Comparison of ENCODE assay signal across 8 cellular contexts in the genomic region with DNA sequence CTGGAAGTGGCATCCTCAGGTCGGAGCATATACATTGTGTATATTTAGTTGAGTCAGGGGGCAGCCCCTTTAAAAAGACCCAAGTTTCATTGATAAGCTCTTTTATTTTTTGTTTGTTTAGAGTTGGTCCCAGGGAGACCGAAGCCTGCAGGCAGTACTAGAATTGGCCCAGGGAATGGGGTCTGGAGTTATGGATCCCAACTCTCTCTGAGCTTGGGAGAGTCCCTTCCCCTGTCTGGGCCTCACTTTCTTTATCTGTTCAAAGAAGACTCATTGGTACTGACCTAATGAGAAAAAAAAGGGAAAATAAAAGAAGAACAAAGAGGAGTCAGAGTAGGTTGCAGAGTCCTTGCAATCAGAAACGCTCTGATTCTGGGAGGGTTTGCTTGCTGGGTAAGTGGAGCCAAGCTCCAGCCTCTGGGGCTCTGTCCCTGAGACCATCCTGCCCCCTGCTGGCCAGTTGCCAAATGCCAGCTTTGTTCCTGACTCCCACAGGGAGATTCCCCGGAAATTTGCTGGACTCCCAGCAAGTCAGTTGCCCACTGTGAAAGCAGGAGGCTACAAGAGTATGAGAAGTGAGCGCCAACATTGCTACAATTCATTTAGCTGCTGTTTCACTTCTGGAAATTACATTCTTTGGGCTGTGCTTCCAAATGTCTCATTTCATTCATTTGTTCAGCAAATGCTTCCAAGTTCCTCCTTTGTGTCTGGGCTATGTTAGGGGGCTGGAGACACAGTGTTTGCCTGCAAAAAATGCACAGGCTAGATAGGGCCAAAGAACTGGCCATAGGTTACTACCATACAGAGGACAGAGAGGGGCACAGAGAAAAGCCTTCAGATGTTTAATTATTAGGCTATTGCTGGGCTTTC.
DNase-seq lines count a peak whose midpoint lies in the region; ATAC-seq and TF ChIP-seq lines count a peak whose summit lies in the region.

No MANE protein-coding gene starts in this region.

- H3K27ac ChIP-seq in OCI-LY3 (ENCODE audit: low read length) = peak overlapping the region; percentile 27
- no peak overlapping the region for H3K27ac ChIP-seq in upper lobe of right lung

- H3K36me3 ChIP-seq in OCI-LY3 (replicated peaks; ENCODE audit: low read depth, low read length) (no peaks in the 10 kb centered on the region), upper lobe of right lung (no peaks in the 10 kb centered on the region)

- intact Hi-C loops in upper lobe of right lung (cut with DNase I) = no loop called here

- H3K27ac Mint-ChIP-seq in osteocyte (ENCODE audit: unreplicated experiment) = no peak overlapping the region

- H3K27me3 Mint-ChIP-seq in osteocyte (ENCODE audit: unreplicated experiment) = peaks cover 15% of the 10 kb centered on the region

- H3K9me3 ChIP-seq in OCI-LY3 (ENCODE audit: insufficient read depth, low read length) = no peaks in the 10 kb centered on the region
- no peaks in the 10 kb centered on the region for H3K9me3 ChIP-seq in upper lobe of right lung

- H3K4me2 ChIP-seq in OCI-LY3 (ENCODE audit: low read length) = peak overlapping the region; percentile 34

- H3K9me3 Mint-ChIP-seq in osteocyte (ENCODE audit: unreplicated experiment) = no peaks in the 10 kb centered on the region

- H3K9ac ChIP-seq in OCI-LY3 (ENCODE audit: low read length) = no peak overlapping the region

- CTCF ChIA-PET in GM10248 (lab: Yijun Ruan, JAX) = interaction anchor here (0.8 to 6.3 kb wide), 61 partner anchors 10 to 757 kb away, joined by 3 to 82 read pairs (median 5); a partner anchor contains a TSS

- no peaks in the 10 kb centered on the region for H3K36me3 Mint-ChIP-seq in osteocyte (ENCODE audit: unreplicated experiment)

- DNase-seq in GM10248 (ENCODE audit: extremely low spot score) (peak; percentile 76), HPDE6-E6E7 (ENCODE audit: extremely low spot score) (peak; percentile 65), activated T-cell treated with anti-CD3 and anti-CD28 coated beads for 48 hours (ENCODE audit: low read depth) (peak; percentile 62), fibroblast of mammary gland (ENCODE audit: low read depth) (peak; percentile 65), osteocyte (ENCODE audit: extremely low spot score, unreplicated experiment) (peak; percentile 92), upper lobe of right lung (peak; percentile 80)

- H4K20me1 ChIP-seq in OCI-LY3 (ENCODE audit: insufficient read depth, low read length) = no peaks in the 10 kb centered on the region

- no peak overlapping the region for H3K4me3 Mint-ChIP-seq in osteocyte (ENCODE audit: unreplicated experiment)

- TF ChIP-seq CTCF in GM10248 (IDR thresholded peaks at IDR 0.05; ENCODE audit: control extremely low read depth, extremely low read depth, low read depth, missing control alignments) = peak; percentile 91
- peak; percentile 99 for TF ChIP-seq CTCF in OCI-LY3 (IDR thresholded peaks at IDR 0.05; ENCODE audit: low read depth, low read length)
- peak; percentile 75 for TF ChIP-seq CTCF in fibroblast of mammary gland (conservative IDR thresholded peaks at IDR 0.05; ENCODE audit: control insufficient read depth, insufficient read depth, low read depth, low read length)
- TF ChIP-seq CTCF in osteocyte (IDR thresholded peaks at IDR 0.05) = peak; percentile 83
- TF ChIP-seq CTCF in upper lobe of right lung (IDR thresholded peaks at IDR 0.05) = peak; percentile 54

- no peaks in the 10 kb centered on the region for H3K4me1 Mint-ChIP-seq in osteocyte (ENCODE audit: unreplicated experiment)

- H3K4me3 ChIP-seq in OCI-LY3 (ENCODE audit: low read length) = no peak overlapping the region
- no peak overlapping the region for H3K4me3 ChIP-seq in fibroblast of mammary gland (ENCODE audit: control insufficient read depth, low read depth, low read length)
- H3K4me3 ChIP-seq in upper lobe of right lung = no peak overlapping the region

- POLR2A ChIA-PET in GM10248 (lab: Yijun Ruan, JAX) = interaction anchor here (0.6 kb wide), 1 partner anchor 326 kb away, joined by 5 read pairs; no protein-coding TSS in a partner anchor

- no peaks in the 10 kb centered on the region for H3K79me2 ChIP-seq in OCI-LY3 (ENCODE audit: low read length)

- H3K4me1 ChIP-seq in OCI-LY3 (ENCODE audit: low read length) (peaks cover 46% of the 10 kb centered on the region), upper lobe of right lung (no peaks in the 10 kb centered on the region)

- ATAC-seq in upper lobe of right lung (peak; percentile 75), GM19035 (IDR thresholded peaks at IDR 0.05; ENCODE audit: unreplicated experiment) (no peak)

- H3K27me3 ChIP-seq in OCI-LY3 (ENCODE audit: low read depth, low read length) (no peaks in the 10 kb centered on the region), upper lobe of right lung (no peaks in the 10 kb centered on the region)

- H2AFZ ChIP-seq in OCI-LY3 (ENCODE audit: low read depth, low read length) = peak overlapping the region; percentile 93; the same call in 1 of the 2 replicates
